9 cellular contexts compared by ENCODE assay signal in genomic region chr1:2019162-2019542, GRCh38. TPM values are rescaled to one million over a fixed set of nuclear protein-coding genes. Genes with fewer than 3 reads are reported as not detected.
A peak's percentile ranks its signal among the peaks of the same experiment; 100 is the strongest.
DNase-seq lines count a peak whose midpoint lies in the region; ATAC-seq and TF ChIP-seq lines count a peak whose summit lies in the region.
"Had no signal": no experiment of that assay in that cellular context is flagged by ENCODE, and none has a peak within 500 bp of the region (broad histone marks: within the 10 kb centered on the region; RNA-seq: fewer than 3 reads in every experiment).

TSS of gene GABRD (plus strand) at chr1:2019345. CDS start at chr1:2019424, 79 bp downstream.

- H3K4me3 Mint-ChIP-seq in MCF 10A (ENCODE audit: unreplicated experiment) (peak within 1 kb of the TSS; percentile 44), natural killer cell (peak within 1 kb of the TSS; percentile 17)

- peak; percentile 53 for DNase-seq in COLO668 (lab: John Stamatoyannopoulos, UW; ENCODE audit: unreplicated experiment)
- no peak for DNase-seq in MCF 10A (ENCODE audit: unreplicated experiment)
- no peak for DNase-seq in natural killer cell
- no peak for DNase-seq in NCI-H2107 (lab: John Stamatoyannopoulos, UW)
- DNase-seq in effector memory CD4-positive, alpha-beta T cell: no peak
- no peak for DNase-seq in HCEC 1CT
- DNase-seq in inferior parietal cortex (ENCODE audit: extremely low spot score): no peak
- DNase-seq: activated CD4-positive, alpha-beta T cell treated with anti-CD3 and anti-CD28 coated beads, Interleukin-2, amount 50 U/mL, for 4 hours had no signal

- H3K36me3 Mint-ChIP-seq in MCF 10A (ENCODE audit: insufficient read depth, unreplicated experiment) (no peaks in the 10 kb centered on the region), natural killer cell (no peaks in the 10 kb centered on the region)

- H3K9me3 Mint-ChIP-seq in MCF 10A (ENCODE audit: unreplicated experiment) (no peaks in the 10 kb centered on the region), natural killer cell (no peaks in the 10 kb centered on the region)

- H3K4me1 Mint-ChIP-seq in MCF 10A (ENCODE audit: insufficient read depth, unreplicated experiment) (peaks cover 9% of the 10 kb centered on the region), natural killer cell (peaks cover 0 to 5% of the 10 kb centered on the region in 2 donors)

- H3K27ac Mint-ChIP-seq in MCF 10A (ENCODE audit: low read depth, unreplicated experiment): no peak within 1 kb of the TSS
- H3K27ac Mint-ChIP-seq in natural killer cell: no peak within 1 kb of the TSS

- H3K4me3 ChIP-seq in HUES64 (ENCODE audit: low read length): peak within 1 kb of the TSS; percentile 49
- no peak within 1 kb of the TSS for H3K4me3 ChIP-seq in effector memory CD4-positive, alpha-beta T cell (ENCODE audit: insufficient read depth, low read depth, low read length, poor library complexity, severe bottlenecking)

- H3K27ac ChIP-seq in HUES64 (ENCODE audit: low read depth, low read length): no peak within 1 kb of the TSS
- H3K27ac ChIP-seq in effector memory CD4-positive, alpha-beta T cell (ENCODE audit: insufficient read depth, low read length, poor library complexity, severe bottlenecking): no peak within 1 kb of the TSS

- H3K27me3 Mint-ChIP-seq in MCF 10A (ENCODE audit: insufficient read depth, unreplicated experiment) (peaks cover 51% of the 10 kb centered on the region), natural killer cell (ENCODE audit: low read depth in 2 of 2) (peaks cover 37 to 53% of the 10 kb centered on the region in 2 donors)

- H3K4me1 ChIP-seq in HUES64 (ENCODE audit: insufficient read depth, low read length): peaks cover 4% of the 10 kb centered on the region
- peaks cover 9% of the 10 kb centered on the region for H3K4me1 ChIP-seq in effector memory CD4-positive, alpha-beta T cell (ENCODE audit: control insufficient read depth, insufficient read depth, low read length, poor library complexity, severe bottlenecking)

- no TSS peak for BruUV-seq in MCF 10A (replicated peaks; lab: Mats Ljungman, UMichigan)

- POLR2A ChIA-PET in MCF 10A (lab: Yijun Ruan, JAX): no interaction called here

- H3K9me3 ChIP-seq in HUES64 (ENCODE audit: insufficient read depth, low read depth, low read length): no peaks in the 10 kb centered on the region
- no peaks in the 10 kb centered on the region for H3K9me3 ChIP-seq in effector memory CD4-positive, alpha-beta T cell (ENCODE audit: control insufficient read depth, low read length)

- no peak for TF ChIP-seq CTCF in MCF 10A (IDR thresholded peaks at IDR 0.05; ENCODE audit: unreplicated experiment)
- no peak for TF ChIP-seq CTCF in natural killer cell (IDR thresholded peaks at IDR 0.05)

- under 1% methylated on average over 49 of the region's 60 CpGs for WGBS in HUES64

- peaks cover 34% of the 10 kb centered on the region for H3K27me3 ChIP-seq in HUES64 (ENCODE audit: insufficient read depth, low read length)
- H3K27me3 ChIP-seq in effector memory CD4-positive, alpha-beta T cell (replicated peaks; ENCODE audit: control insufficient read depth, insufficient read depth, low read length, poor library complexity, severe bottlenecking): peaks cover 33% of the 10 kb centered on the region

- CTCF ChIA-PET in MCF 10A (lab: Yijun Ruan, JAX): interaction anchor here (0.9 kb wide), 1 partner anchor 26 kb away, joined by 3 read pairs; no protein-coding TSS in a partner anchor

- H3K36me3 ChIP-seq in HUES64 (ENCODE audit: insufficient read depth, low read length): no peaks in the 10 kb centered on the region
- no peaks in the 10 kb centered on the region for H3K36me3 ChIP-seq in effector memory CD4-positive, alpha-beta T cell (ENCODE audit: control insufficient read depth, insufficient read depth, low read length)

- intact Hi-C loops in MCF 10A (cut with micrococcal nuclease): no loop called here
- intact Hi-C loops in natural killer cell (cut with micrococcal nuclease): no loop called here

- H3K9ac ChIP-seq in HUES64 (ENCODE audit: low read depth, low read length): no peak within 1 kb of the TSS

- ATAC-seq in natural killer cell: peak in 2 of 3 donors; percentile 74 to 79

RNA-seq across cellular contexts. Expression of gene GABRD, which starts in this region (rescaled TPM):
- 1.2 TPM for polyA plus RNA-seq in HUES64 (2013, experiment 1 of 2)
- 2.0 TPM for polyA plus RNA-seq in HUES64 (2013, experiment 2 of 2)
- total RNA-seq in MCF 10A (2022): not detected in 2 replicates
- total RNA-seq in natural killer cell: under 1 TPM in 2 of 3 donors, not detected in 1; 0.19 to 0.33 TPM

Comparison
In these comparisons a context has a peak if more than half of its experiments do, and no peak if none do; other contexts are left out.
1. Peak in ATAC-seq in natural killer cell; RNA of the gene not detected or under 1 TPM.